ENCODE assay signal across 35 cellular contexts in genomic region chr11:111221208-111221607, GRCh38. TPM values are rescaled to one million over a fixed set of nuclear protein-coding genes. Genes with fewer than 3 reads are reported as not detected.
"Had no signal": no experiment of that assay in that cellular context is flagged by ENCODE, and none has a peak within 500 bp of the region (broad histone marks: within the 10 kb centered on the region; RNA-seq: fewer than 3 reads in every experiment).

No MANE protein-coding gene starts in this region.

- H3K9me3 Mint-ChIP-seq: activated naive CD4-positive, alpha-beta T cell treated with anti-CD3 and anti-CD28 coated beads, Interleukin-2, amount 10 ng/mL, durations not matched to agents 7 days and 5 days; activated T-cell treated with anti-CD3 and anti-CD28 coated beads, Interleukin-2, amount 50 U/mL, for 4 hours; activated T-helper 1 cell treated with anti-CD3 and anti-CD28 coated beads, Interleukin-12 subunit alpha, Interleukin-12 subunit beta, Interleukin-2, Interleukin-4 antibody, amounts not matched to agents 30 ng/mL and 10 ng/mL and 1 ng/mL, durations not matched to agents 14 hours and 24 hours and 36 hours had no signal

- H3K36me3 Mint-ChIP-seq: activated CD4-positive, alpha-beta memory T cell treated with anti-CD3 and anti-CD28 coated beads for 36 hours; activated naive CD4-positive, alpha-beta T cell treated with anti-CD3 and anti-CD28 coated beads, Interleukin-2, amount 10 ng/mL, durations not matched to agents 7 days and 5 days; activated naive CD8-positive, alpha-beta T cell had no signal

- H3K4me1 ChIP-seq: SJSA1 had no signal

- H3K27ac ChIP-seq: brain microvascular endothelial cell, Peyer's patch, SJSA1, WERI-Rb-1 had no signal

- DNase-seq: activated CD4-positive, alpha-beta memory T cell treated with anti-CD3 and anti-CD28 coated beads for 36 hours; activated CD4-positive, alpha-beta T cell treated with anti-CD3 and anti-CD28 coated beads, Interleukin-2, amount 50 U/mL, for 1 hour; activated CD8-positive, alpha-beta memory T cell treated with anti-CD3 and anti-CD28 coated beads, Interleukin-2, amount 50 U/mL, for 4 hours; activated naive CD4-positive, alpha-beta T cell treated with anti-CD3 and anti-CD28 coated beads, Interleukin-2, amount 10 ng/mL, durations not matched to agents 7 days and 5 days; activated T-cell treated with anti-CD3 and anti-CD28 coated beads for 4 hours; activated T-cell treated with anti-CD3 and anti-CD28 coated beads, Interleukin-2, amount 50 U/mL, for 4 hours; amniotic stem cell; aorta; brain microvascular endothelial cell; central memory CD4-positive, alpha-beta T cell; Kasumi-1; KG1; MG63; NCI-H1048; NCI-H1105 treated with DMSO at 0.1 percent for 48 hours; NCI-H1436; NCI-H1694; NCI-H1930; NCI-H2081 treated with DMSO at 0.1 percent for 48 hours; NCI-H345; NCI-H524 treated with DMSO at 0.1 percent for 48 hours; NK-92 treated with Interleukin-12 subunit alpha and Interleukin-12 subunit beta, amount 100 ng/mL, for 24 hours; PC-3; Peyer's patch; RPMI8226; SHP77 treated with DMSO at 0.1 percent for 48 hours; SW 1271; T-helper 1 cell; T-helper 2 cell; T1000; WERI-Rb-1 had no signal

- ATAC-seq: activated T-cell treated with anti-CD3 and anti-CD28 coated beads, Interleukin-2, amount 50 U/mL, for 4 hours; PC-3 had no signal

- H3K27me3 ChIP-seq: brain microvascular endothelial cell, MG63, Peyer's patch, SJSA1 had no signal

- H3K4me3 Mint-ChIP-seq: activated CD4-positive, alpha-beta memory T cell treated with anti-CD3 and anti-CD28 coated beads for 36 hours; activated naive CD4-positive, alpha-beta T cell treated with anti-CD3 and anti-CD28 coated beads, Interleukin-2, amount 10 ng/mL, durations not matched to agents 7 days and 5 days; activated naive CD8-positive, alpha-beta T cell; activated T-cell treated with anti-CD3 and anti-CD28 coated beads, Interleukin-2, amount 50 U/mL, for 4 hours; activated T-helper 1 cell treated with anti-CD3 and anti-CD28 coated beads, Interleukin-12 subunit alpha, Interleukin-12 subunit beta, Interleukin-2, Interleukin-4 antibody, amounts not matched to agents 30 ng/mL and 10 ng/mL and 1 ng/mL, durations not matched to agents 14 hours and 24 hours and 36 hours had no signal

- H3K27ac Mint-ChIP-seq: activated CD4-positive, alpha-beta memory T cell treated with anti-CD3 and anti-CD28 coated beads for 36 hours; activated naive CD4-positive, alpha-beta T cell treated with anti-CD3 and anti-CD28 coated beads, Interleukin-2, amount 10 ng/mL, durations not matched to agents 7 days and 5 days; activated naive CD8-positive, alpha-beta T cell; activated T-helper 1 cell treated with anti-CD3 and anti-CD28 coated beads, Interleukin-12 subunit alpha, Interleukin-12 subunit beta, Interleukin-2, Interleukin-4 antibody, amounts not matched to agents 30 ng/mL and 10 ng/mL and 1 ng/mL, durations not matched to agents 14 hours and 24 hours and 36 hours had no signal

- H3K36me3 ChIP-seq: brain microvascular endothelial cell, MG63, Peyer's patch, SJSA1, WERI-Rb-1 had no signal

- H3K9me3 ChIP-seq: Peyer's patch, SJSA1 had no signal

- H3K4me3 ChIP-seq: MG63, Peyer's patch, SJSA1 had no signal

RNA-seq across cellular contexts. Expression of gene POU2AF2, which starts 24.3 kb away (rescaled TPM):
- total RNA-seq: activated CD4-positive, alpha-beta memory T cell treated with anti-CD3 and anti-CD28 coated beads for 36 hours; activated T-cell treated with anti-CD3 and anti-CD28 coated beads, Interleukin-2, amount 50 U/mL, for 4 hours; activated T-helper 1 cell treated with anti-CD3 and anti-CD28 coated beads, Interleukin-12 subunit alpha, Interleukin-12 subunit beta, Interleukin-2, Interleukin-4 antibody, amounts not matched to agents 30 ng/mL and 10 ng/mL and 1 ng/mL, durations not matched to agents 14 hours and 24 hours and 36 hours; aorta; NCI-H460; PC-3; SJSA1 had no signal
- polyA plus RNA-seq: aorta had no signal
